8 cellular contexts compared by ENCODE assay signal in genomic region chr20:41340327-41341055, GRCh38. TPM values are rescaled to one million over a fixed set of nuclear protein-coding genes. Genes with fewer than 3 reads are reported as not detected.
DNase-seq lines count a peak whose midpoint lies in the region; ATAC-seq and TF ChIP-seq lines count a peak whose summit lies in the region.

Gene LPIN3 (plus strand): TSS chr20:41340821. CDS start chr20:41345804, 4,983 bp downstream.

- no peak for TF ChIP-seq POLR2A in IMR-90 (IDR thresholded peaks at IDR 0.05; ENCODE audit: low read depth, low read length)
- TF ChIP-seq POLR2A in ovary (IDR thresholded peaks at IDR 0.05): peak; percentile 2
- TF ChIP-seq POLR2A in upper lobe of left lung (IDR thresholded peaks at IDR 0.05): peak in 1 of 4 donors; percentile 69

- peak within 1 kb of the TSS; percentile 17; the same call in 1 of the 2 replicates for H2BK120ac ChIP-seq in IMR-90 (ENCODE audit: low read depth, low read length)

- H2AK5ac ChIP-seq in IMR-90 (ENCODE audit: low read depth, low read length): peak within 1 kb of the TSS; percentile 72

- peak within 1 kb of the TSS; percentile 83 for H2AFZ ChIP-seq in IMR-90 (replicated peaks; ENCODE audit: low read length, poor library complexity)

- H3K9me3 Mint-ChIP-seq in activated naive CD8-positive, alpha-beta T cell treated with anti-CD3 and anti-CD28 coated beads for 36 hours: no peaks in the 10 kb centered on the region

- H3K27ac ChIP-seq in IMR-90 (ENCODE audit: insufficient read depth, low read length): peak within 1 kb of the TSS; percentile 14; the same call in 1 of the 2 replicates
- no peak within 1 kb of the TSS for H3K27ac ChIP-seq in SJCRH30
- peak within 1 kb of the TSS; percentile 10 to 55 for H3K27ac ChIP-seq in ovary
- H3K27ac ChIP-seq in upper lobe of left lung: peak within 1 kb of the TSS; percentile 59 to 82 (median 72)

- ATAC-seq in IMR-90 (ENCODE audit: low read depth) (peak; percentile 89), Right ventricle myocardium inferior (peak; percentile 97), upper lobe of left lung (ENCODE audit: low FRiP score in 2 of 2) (peak; percentile 96 to 97), HG02973 (IDR thresholded peaks at IDR 0.05; ENCODE audit: unreplicated experiment) (no peak)

- 8% methylated on average over 17 of the region's 33 CpGs; no CpG with 5 or more reads in 1 of the 2 experiments for WGBS in IMR-90 (ENCODE audit: extremely low coverage in 2 of 2, insufficient read length in 1 of 2), 2 experiments
- WGBS in ovary, 3 donors: 7 to 10% (median 10%) methylated on average over 33 of the region's 33 CpGs
- 14 to 16% methylated on average over 29 to 32 of the region's 33 CpGs for WGBS in upper lobe of left lung, 2 donors

- no peaks in the 10 kb centered on the region for H3K36me3 Mint-ChIP-seq in activated naive CD8-positive, alpha-beta T cell treated with anti-CD3 and anti-CD28 coated beads for 36 hours

- peaks cover 8% of the 10 kb centered on the region for H3K4me1 ChIP-seq in IMR-90 (ENCODE audit: control insufficient read depth, insufficient read depth, low read length)
- H3K4me1 ChIP-seq in SJCRH30: peaks cover 10% of the 10 kb centered on the region
- H3K4me1 ChIP-seq in ovary (ENCODE audit: insufficient read depth): peaks cover 1% of the 10 kb centered on the region
- peaks cover 10 to 27% (median 18%) of the 10 kb centered on the region in 4 donors for H3K4me1 ChIP-seq in upper lobe of left lung

- peak within 1 kb of the TSS; percentile 17; the same call in 1 of the 2 replicates for H3K18ac ChIP-seq in IMR-90 (ENCODE audit: low read depth, low read length)

- peak; percentile 83 for DNase-seq in GM13977 (ENCODE audit: low spot score)
- DNase-seq in IMR-90: peak; percentile 63
- peak; percentile 75 to 81 for DNase-seq in SJCRH30
- DNase-seq in activated naive CD8-positive, alpha-beta T cell treated with anti-CD3 and anti-CD28 coated beads for 36 hours: peak; percentile 61
- peak; percentile 93 for DNase-seq in Right ventricle myocardium inferior (ENCODE audit: missing footprints)
- DNase-seq in ovary: peak; percentile 89 to 97 (median 91)
- DNase-seq in upper lobe of left lung: peak; percentile 92 to 96

- no peaks in the 10 kb centered on the region for H4K20me1 ChIP-seq in IMR-90 (ENCODE audit: insufficient read depth, low read length)

- H3K4me1 Mint-ChIP-seq in activated naive CD8-positive, alpha-beta T cell treated with anti-CD3 and anti-CD28 coated beads for 36 hours: peaks cover 7% of the 10 kb centered on the region

- H3K9me3 ChIP-seq in IMR-90 (ENCODE audit: control insufficient read depth, insufficient read depth, low read length): no peaks in the 10 kb centered on the region
- no peaks in the 10 kb centered on the region for H3K9me3 ChIP-seq in SJCRH30 (replicated peaks)
- no peaks in the 10 kb centered on the region for H3K9me3 ChIP-seq in ovary
- H3K9me3 ChIP-seq in upper lobe of left lung: no peaks in the 10 kb centered on the region

- peak within 1 kb of the TSS; percentile 8; the same call in 1 of the 3 replicates for H2BK15ac ChIP-seq in IMR-90 (ENCODE audit: low read depth, low read length)

- no peak within 1 kb of the TSS for H3K27ac Mint-ChIP-seq in activated naive CD8-positive, alpha-beta T cell treated with anti-CD3 and anti-CD28 coated beads for 36 hours

- peak; percentile 29; the same call in 1 of the 2 replicates for TF ChIP-seq RAD21 in IMR-90 (IDR thresholded peaks at IDR 0.05; ENCODE audit: low read length)

- H2BK20ac ChIP-seq in IMR-90 (ENCODE audit: low read depth, low read length): no peak within 1 kb of the TSS

- H3K23ac ChIP-seq in IMR-90 (ENCODE audit: low read depth, low read length): no peak within 1 kb of the TSS

- H3K79me1 ChIP-seq in IMR-90 (ENCODE audit: low read depth in 1 of 2, low read length in 2 of 2): peaks cover 0 to 6% of the 10 kb centered on the region in 2 experiments; a peak in 1 of 4 replicates

- H4K5ac ChIP-seq in IMR-90 (ENCODE audit: low read depth, low read length): peak within 1 kb of the TSS; percentile 55

- H3K27me3 ChIP-seq in IMR-90 (ENCODE audit: control insufficient read depth, insufficient read depth, low read length) (no peaks in the 10 kb centered on the region), SJCRH30 (no peaks in the 10 kb centered on the region), ovary (no peaks in the 10 kb centered on the region), upper lobe of left lung (no peaks in the 10 kb centered on the region)

- H3K9me1 ChIP-seq in IMR-90 (ENCODE audit: insufficient read depth, low read length): no peaks in the 10 kb centered on the region

- peak within 1 kb of the TSS; percentile 64 for H3K4ac ChIP-seq in IMR-90 (ENCODE audit: low read depth, low read length)

- POLR2A ChIA-PET in IMR-90 (lab: Charles Lee; ENCODE audit: unreplicated experiment): interaction anchor here (0.6 kb wide), 1 partner anchor 189 kb away, joined by 3 read pairs; no protein-coding TSS in a partner anchor

- peak within 1 kb of the TSS; percentile 71 to 94; a peak in 3 of 4 replicates for H4K8ac ChIP-seq in IMR-90 (ENCODE audit: low read depth in 2 of 2, low read length in 2 of 2)

- peak within 1 kb of the TSS; percentile 66 for H2AK9ac ChIP-seq in IMR-90 (replicated peaks; ENCODE audit: low read depth, low read length, poor library complexity)

- BruUV-seq in IMR-90 (replicated peaks; lab: Mats Ljungman, UMichigan): no TSS peak

- no peak within 1 kb of the TSS for H2BK5ac ChIP-seq in IMR-90 (ENCODE audit: low read depth, low read length, poor library complexity, severe bottlenecking)

- peak within 1 kb of the TSS; percentile 49 for H3K9ac ChIP-seq in IMR-90 (ENCODE audit: low read depth, low read length)

- dilution Hi-C loops in IMR-90 (cut with HindIII; ENCODE audit: low sequenced_read_pairs, unreplicated experiment): no loop called here

- no peaks in the 10 kb centered on the region for H3K36me3 ChIP-seq in IMR-90 (ENCODE audit: control insufficient read depth, insufficient read depth, low read length)
- H3K36me3 ChIP-seq in SJCRH30: no peaks in the 10 kb centered on the region
- no peaks in the 10 kb centered on the region for H3K36me3 ChIP-seq in ovary
- no peaks in the 10 kb centered on the region for H3K36me3 ChIP-seq in upper lobe of left lung

- peak within 1 kb of the TSS; percentile 32 for H3K4me3 ChIP-seq in IMR-90 (ENCODE audit: insufficient read depth, low read depth, low read length)
- peak within 1 kb of the TSS; percentile 4; the same call in 1 of the 2 replicates for H3K4me3 ChIP-seq in SJCRH30
- H3K4me3 ChIP-seq in ovary: peak within 1 kb of the TSS; percentile 45
- peak within 1 kb of the TSS; percentile 10 to 55 (median 44) for H3K4me3 ChIP-seq in upper lobe of left lung

- H3K14ac ChIP-seq in IMR-90 (replicated peaks; ENCODE audit: low read depth, low read length): peak within 1 kb of the TSS; percentile 67

- CTCF ChIA-PET in IMR-90 (lab: Yijun Ruan, JAX): interaction anchor here (0.7 to 2.1 kb wide), 8 partner anchors 10 to 206 kb away, joined by 3 to 12 read pairs (median 6); no protein-coding TSS in a partner anchor

- TF ChIP-seq CTCF in GM13977 (IDR thresholded peaks at IDR 0.05; ENCODE audit: extremely low read depth, insufficient read depth, missing control alignments) (peak; percentile 29), IMR-90 (conservative IDR thresholded peaks at IDR 0.05; ENCODE audit: low read depth, low read length) (no peak), ovary (IDR thresholded peaks at IDR 0.05) (no peak), upper lobe of left lung (IDR thresholded peaks at IDR 0.05) (peak in 2 of 6 experiments; percentile 16 to 19)

- TF ChIP-seq EP300 in ovary (IDR thresholded peaks at IDR 0.05) (no peak), upper lobe of left lung (IDR thresholded peaks at IDR 0.05) (no peak)

- peak within 1 kb of the TSS; percentile 63 for H3K4me2 ChIP-seq in IMR-90 (ENCODE audit: low read depth, low read length)

- intact Hi-C loops in IMR-90 (cut with micrococcal nuclease): loop anchor here (1.0 to 10.0 kb wide), 7 partner anchors 71 to 372 kb away; no protein-coding TSS in a partner anchor
- intact Hi-C loops in Right ventricle myocardium inferior (cut with DNase I): loop anchor here (1.0 to 10.0 kb wide), 7 partner anchors 70 to 376 kb away; partner anchors contain the start of gene CHD6
- intact Hi-C loops in ovary (cut with DNase I): loop anchor here in 3 of 4 donors (1.0 to 10.0 kb wide), 5 partner anchors 67 to 466 kb away; no protein-coding TSS in a partner anchor

- H3K4me3 Mint-ChIP-seq in activated naive CD8-positive, alpha-beta T cell treated with anti-CD3 and anti-CD28 coated beads for 36 hours: peak within 1 kb of the TSS; percentile 71

- peak within 1 kb of the TSS; percentile 50; the same call in 1 of the 2 replicates for H4K91ac ChIP-seq in IMR-90 (ENCODE audit: insufficient read depth, low read depth, low read length)

- no peak within 1 kb of the TSS; the same call in 1 of the 2 replicates for H3K56ac ChIP-seq in IMR-90 (ENCODE audit: extremely low read depth, insufficient read depth, low read length)

- in situ Hi-C loops in GM13977 (cut with MboI; ENCODE audit: low pct_unique_long_range_greater_than_20kb, low sequenced_read_pairs, unreplicated experiment): loop anchor here (5.0 kb wide), 1 partner anchor 163 kb away; no protein-coding TSS in a partner anchor
- in situ Hi-C loops in IMR-90 (cut with MboI; ENCODE audit: low sequenced_read_pairs): loop anchor here (5.0 to 10.0 kb wide), 2 partner anchors 163 to 366 kb away; no protein-coding TSS in a partner anchor

- H3K27me3 Mint-ChIP-seq in activated naive CD8-positive, alpha-beta T cell treated with anti-CD3 and anti-CD28 coated beads for 36 hours: peaks cover 4% of the 10 kb centered on the region

TF ChIP-seq in IMR-90, 13 proteins besides CTCF, POLR2A, EP300 and RAD21 (continues in another document):
- no peak for TF ChIP-seq RFX5 (IDR thresholded peaks at IDR 0.05; ENCODE audit: low read depth, low read length)
- TF ChIP-seq BHLHE40 (IDR thresholded peaks at IDR 0.05; ENCODE audit: low read depth, low read length): no peak
- TF ChIP-seq FOS (IDR thresholded peaks at IDR 0.05; ENCODE audit: low read depth, low read length): no peak

RNA-seq across cellular contexts. Expression of gene LPIN3, which starts in this region (rescaled TPM):
- 1.7 and 2.3 TPM in 2 replicates for total RNA-seq in IMR-90 (2012; rRNA removed)
- 6.1 and 8.3 TPM in 2 replicates for polyA plus RNA-seq in IMR-90 (2012; rRNA removed)
- 1.7 and 3.0 TPM in 2 replicates for polyA plus RNA-seq in IMR-90 (2012; cell fraction: cytosol; rRNA removed)
- 52.7 and 87.4 TPM in 2 replicates for polyA plus RNA-seq in IMR-90 (2012; cell fraction: nucleus; rRNA removed; ENCODE audit: low replicate concordance)
- 1.2 and 2.3 TPM in 2 replicates for total RNA-seq in SJCRH30 (2014; rRNA removed; shearing (Covaris generic))
- total RNA-seq in activated naive CD8-positive, alpha-beta T cell treated with anti-CD3 and anti-CD28 coated beads for 36 hours: 1 to 10 TPM; 1.4 to 1.8 TPM
- total RNA-seq in Right ventricle myocardium inferior: 18.1 TPM
- 10 to 100 TPM in 6 of 7 donors, 1 to 10 TPM in 1; 8.3 to 21.6 (median 16.4) TPM for total RNA-seq in ovary
- polyA plus RNA-seq in ovary: 10 to 100 TPM in 1 of 2 donors, 1 to 10 TPM in 1; 5.1 to 12.5 TPM
- total RNA-seq in upper lobe of left lung: 10 to 100 TPM in 5 of 6 donors, 1 to 10 TPM in 1; 9.4 to 78.6 (median 14.2) TPM
